ENCODE assay signal across 14 cellular contexts in genomic region chr7:20787658-20788057, GRCh38. TPM values are rescaled to one million over a fixed set of nuclear protein-coding genes. Genes with fewer than 3 reads are reported as not detected.
DNase-seq lines count a peak whose midpoint lies in the region; ATAC-seq and TF ChIP-seq lines count a peak whose summit lies in the region.
"Had no signal": no experiment of that assay in that cellular context is flagged by ENCODE, and none has a peak within 500 bp of the region (broad histone marks: within the 10 kb centered on the region; RNA-seq: fewer than 3 reads in every experiment).

No MANE protein-coding gene starts in this region.

- no peak overlapping the region for H3K27ac Mint-ChIP-seq in HFFc6

- H3K27ac ChIP-seq in VCaP (peak overlapping the region; percentile 36; the same call in 1 of the 2 replicates), mesodermal cell (ENCODE audit: low read depth, low read length, severe bottlenecking) (no peak overlapping the region)

- H3K4me1 Mint-ChIP-seq in HFFc6 (ENCODE audit: low read depth) = peaks cover 5% of the 10 kb centered on the region

- H3K4me3 ChIP-seq in HAP-1 (peak overlapping the region; percentile 50), mesodermal cell (ENCODE audit: extremely low read depth, insufficient read depth, low read length, poor library complexity, severe bottlenecking) (peak overlapping the region; percentile 54)

- H3K4me3 Mint-ChIP-seq in HFFc6 = no peak overlapping the region

- TF ChIP-seq CTCF in VCaP (conservative IDR thresholded peaks at IDR 0.05) (no peak), HFFc6 (IDR thresholded peaks at IDR 0.05) (no peak)

- DNase-seq in NCI-H2081 (lab: John Stamatoyannopoulos, UW) (peak; percentile 79 to 80), NCI-H2081 treated with DMSO at 0.1 percent for 48 hours (lab: John Stamatoyannopoulos, UW) (no peak), HAP-1 (ENCODE audit: low spot score in 2 of 2) (no peak), HFFc6 (no peak)
- DNase-seq in stimulated activated CD4-positive, alpha-beta T cell treated with anti-CD3 and anti-CD28 coated beads, Interleukin-2, amount 100 ng/mL, for 48 hours = no peak
- DNase-seq: activated CD4-positive, alpha-beta T cell treated with anti-CD3 and anti-CD28 coated beads, Interleukin-2, amount 50 U/mL, for 1 hour; amniotic stem cell; stimulated activated CD4-positive, alpha-beta T cell treated with anti-CD3 and anti-CD28 coated beads, Interleukin-4, amount 100 ng/mL, for 4 hours had no signal

- H3K36me3 ChIP-seq in HAP-1 (replicated peaks) (no peaks in the 10 kb centered on the region), mesodermal cell (ENCODE audit: control insufficient read depth, insufficient read depth, low read length) (no peaks in the 10 kb centered on the region)

- peaks cover 55% of the 10 kb centered on the region for H3K27me3 ChIP-seq in HAP-1 (ENCODE audit: low read depth)

- in situ Hi-C loops in HAP-1 (cut with MboI; ENCODE audit: low sequenced_read_pairs) = no loop called here

- no peaks in the 10 kb centered on the region for H3K36me3 Mint-ChIP-seq in HFFc6 (ENCODE audit: low read depth)

- H3K27me3 Mint-ChIP-seq in HFFc6 (ENCODE audit: insufficient read depth) = peaks cover 42% of the 10 kb centered on the region

- no peak for ATAC-seq in GM19467 (IDR thresholded peaks at IDR 0.05; ENCODE audit: unreplicated experiment)

- peaks cover 9% of the 10 kb centered on the region for H3K4me1 ChIP-seq in HAP-1
- peaks cover 13% of the 10 kb centered on the region for H3K4me1 ChIP-seq in mesodermal cell (ENCODE audit: control insufficient read depth, insufficient read depth, low read length, poor library complexity, severe bottlenecking)

- H3K9me3 ChIP-seq in HAP-1 = no peaks in the 10 kb centered on the region
- H3K9me3 ChIP-seq in mesodermal cell (ENCODE audit: control insufficient read depth, low read length) = no peaks in the 10 kb centered on the region

- 0 to 1% methylated on average over 9 to 12 of the region's 16 CpGs for WGBS in mesodermal cell (ENCODE audit: insufficient coverage in 2 of 2), 2 experiments

- peaks cover 5% of the 10 kb centered on the region for H3K9me3 Mint-ChIP-seq in HFFc6

RNA-seq across cellular contexts. Expression of gene SP8, which starts 1.0 kb away (rescaled TPM):
- polyA plus RNA-seq in mesodermal cell (2013, experiment 1 of 2) = 0.77 TPM
- 0.15 TPM for polyA plus RNA-seq in mesodermal cell (2013, experiment 2 of 2)
- total RNA-seq in HFFc6 (2021; fragmentation: NEBNext Ultra II Directional; extraction: Animal tissue kit (Norgen Biotek cat#: 25700)) = not detected
- total RNA-seq: lung microvascular endothelial cell, pulmonary artery endothelial cell, subcutaneous adipose tissue had no signal

Comparison
In these comparisons a context has a peak if more than half of its experiments do, and no peak if none do; other contexts are left out.
1. DNase-seq: peak in NCI-H2081 (2 of 2); none in NCI-H2081 treated with DMSO at 0.1 percent for 48 hours (single experiment), HAP-1 (0 of 2), stimulated activated CD4-positive, alpha-beta T cell treated with anti-CD3 and anti-CD28 coated beads, Interleukin-2, amount 100 ng/mL, for 48 hours (0 of 2) and HFFc6 (single experiment).